19 cellular contexts compared by ENCODE assay signal in genomic region chr12:25256826-25257225, GRCh38. TPM values are rescaled to one million over a fixed set of nuclear protein-coding genes. Genes with fewer than 3 reads are reported as not detected.
DNase-seq lines count a peak whose midpoint lies in the region; ATAC-seq and TF ChIP-seq lines count a peak whose summit lies in the region.
"Had no signal": no experiment of that assay in that cellular context is flagged by ENCODE, and none has a peak within 500 bp of the region (broad histone marks: within the 10 kb centered on the region; RNA-seq: fewer than 3 reads in every experiment).

No MANE protein-coding gene starts in this region.

- no peak overlapping the region for H3K4me2 ChIP-seq in MM.1S (ENCODE audit: low read depth, low read length)
- H3K4me2 ChIP-seq: PC-9 had no signal

- no peak overlapping the region for H3K4me3 Mint-ChIP-seq in stimulated activated memory B cell treated with anti-CD40 and anti-IgM and Interleukin-4, amounts not matched to agents 10 μg/mL and 1 μg/mL and 100 μg/mL, for 72 hours
- no peak overlapping the region for H3K4me3 Mint-ChIP-seq in activated CD8-positive, alpha-beta T cell treated with anti-CD3 and anti-CD28 coated beads for 36 hours
- H3K4me3 Mint-ChIP-seq: activated B cell treated with CpG ODN at 0.5 μM for 24 hours had no signal

- peak overlapping the region; percentile 17 for H3K27ac Mint-ChIP-seq in stimulated activated memory B cell treated with anti-CD40 and anti-IgM and Interleukin-4, amounts not matched to agents 10 μg/mL and 1 μg/mL and 100 μg/mL, for 72 hours
- H3K27ac Mint-ChIP-seq in activated CD8-positive, alpha-beta T cell treated with anti-CD3 and anti-CD28 coated beads for 36 hours: no peak overlapping the region
- H3K27ac Mint-ChIP-seq: activated B cell treated with CpG ODN at 0.5 μM for 24 hours had no signal

- H3K4me1 Mint-ChIP-seq in stimulated activated memory B cell treated with anti-CD40 and anti-IgM and Interleukin-4, amounts not matched to agents 10 μg/mL and 1 μg/mL and 100 μg/mL, for 72 hours: peaks cover 19% of the 10 kb centered on the region
- H3K4me1 Mint-ChIP-seq in activated CD8-positive, alpha-beta T cell treated with anti-CD3 and anti-CD28 coated beads for 36 hours (ENCODE audit: low read depth): peaks cover 22% of the 10 kb centered on the region

- no peaks in the 10 kb centered on the region for H3K27me3 Mint-ChIP-seq in stimulated activated memory B cell treated with anti-CD40 and anti-IgM and Interleukin-4, amounts not matched to agents 10 μg/mL and 1 μg/mL and 100 μg/mL, for 72 hours
- no peaks in the 10 kb centered on the region for H3K27me3 Mint-ChIP-seq in activated CD8-positive, alpha-beta T cell treated with anti-CD3 and anti-CD28 coated beads for 36 hours
- H3K27me3 Mint-ChIP-seq: activated B cell treated with CpG ODN at 0.5 μM for 24 hours had no signal

- H3K9ac ChIP-seq in MM.1S (ENCODE audit: low read length): no peak overlapping the region
- H3K9ac ChIP-seq: GM23248 had no signal

- H3K36me3 ChIP-seq in HEK293 (ENCODE audit: control insufficient read depth in 2 of 2, insufficient read depth in 1 of 2, low read length in 2 of 2): no peaks in the 10 kb centered on the region
- H3K36me3 ChIP-seq in body of pancreas (replicated peaks in 1 of 2; ENCODE audit: insufficient read depth in 1 of 2, low read depth in 2 of 2): no peaks in the 10 kb centered on the region
- no peaks in the 10 kb centered on the region for H3K36me3 ChIP-seq in MM.1S (replicated peaks; ENCODE audit: insufficient read depth, low read length)

- peaks cover 3% of the 10 kb centered on the region for H3K9me3 Mint-ChIP-seq in stimulated activated memory B cell treated with anti-CD40 and anti-IgM and Interleukin-4, amounts not matched to agents 10 μg/mL and 1 μg/mL and 100 μg/mL, for 72 hours
- no peaks in the 10 kb centered on the region for H3K9me3 Mint-ChIP-seq in activated CD8-positive, alpha-beta T cell treated with anti-CD3 and anti-CD28 coated beads for 36 hours
- H3K9me3 Mint-ChIP-seq: activated B cell treated with CpG ODN at 0.5 μM for 24 hours had no signal

- H3K27ac ChIP-seq in HEK293 (ENCODE audit: extremely low read depth, low read depth, low read length) (no peak overlapping the region), body of pancreas (peak overlapping the region in 3 of 4 donors; percentile 48 to 61 (median 58)), MM.1S (ENCODE audit: low read length) (no peak overlapping the region)
- H3K27ac ChIP-seq: dorsolateral prefrontal cortex, GM23248, PC-9, testis had no signal

- POLR2A ChIA-PET in HEK293 (lab: Yijun Ruan, JAX): no interaction called here
- POLR2A ChIA-PET in activated CD8-positive, alpha-beta T cell treated with anti-CD3 and anti-CD28 coated beads for 36 hours (lab: Charles Lee): no interaction called here

- H2AFZ ChIP-seq in MM.1S (ENCODE audit: low read length): no peak overlapping the region
- H2AFZ ChIP-seq: GM23248, PC-9 had no signal

- CTCF ChIA-PET in HEK293 (lab: Yijun Ruan, JAX): interaction anchor here (1.1 to 2.2 kb wide), 2 partner anchors 15 to 45 kb away, joined by 3 to 7 read pairs; no protein-coding TSS in a partner anchor
- CTCF ChIA-PET in activated CD8-positive, alpha-beta T cell treated with anti-CD3 and anti-CD28 coated beads for 36 hours (lab: Charles Lee): no interaction called here

- ATAC-seq in body of pancreas (peak; percentile 71), left lobe of liver (peak; percentile 40), GM19324 (IDR thresholded peaks at IDR 0.05; ENCODE audit: low FRiP score, unreplicated experiment) (no peak)
- no peak for ATAC-seq in stimulated activated memory B cell treated with anti-CD40 and anti-IgM and Interleukin-4, amounts not matched to agents 10 μg/mL and 1 μg/mL and 100 μg/mL, for 72 hours
- ATAC-seq in activated CD8-positive, alpha-beta T cell treated with anti-CD3 and anti-CD28 coated beads for 36 hours: no peak

- no peak for TF ChIP-seq CTCF in HEK293 (tag by site-specific recombination; IDR thresholded peaks at IDR 0.05)
- TF ChIP-seq CTCF in body of pancreas (IDR thresholded peaks at IDR 0.05): no peak
- no peak for TF ChIP-seq CTCF in MM.1S (IDR thresholded peaks at IDR 0.05; ENCODE audit: low read length)
- no peak for TF ChIP-seq CTCF in activated CD8-positive, alpha-beta T cell treated with anti-CD3 and anti-CD28 coated beads for 36 hours (IDR thresholded peaks at IDR 0.05)

- no peaks in the 10 kb centered on the region for H3K79me2 ChIP-seq in MM.1S (ENCODE audit: low read length)

- H3K9me3 ChIP-seq in HEK293 (ENCODE audit: control insufficient read depth, insufficient read depth, low read depth, low read length): no peaks in the 10 kb centered on the region
- H3K9me3 ChIP-seq in body of pancreas: no peaks in the 10 kb centered on the region
- H3K9me3 ChIP-seq in MM.1S (replicated peaks; ENCODE audit: insufficient read depth, low read length): no peaks in the 10 kb centered on the region
- H3K9me3 ChIP-seq: testis had no signal

- 45 to 47% methylated on average over 3 of the region's 3 CpGs for WGBS in body of pancreas, 2 donors

- no peak for TF ChIP-seq POLR2A in body of pancreas (IDR thresholded peaks at IDR 0.05)

- H3K9me2 ChIP-seq in MM.1S (replicated peaks; ENCODE audit: insufficient read depth, low read length): no peaks in the 10 kb centered on the region

- H3K36me3 Mint-ChIP-seq in stimulated activated memory B cell treated with anti-CD40 and anti-IgM and Interleukin-4, amounts not matched to agents 10 μg/mL and 1 μg/mL and 100 μg/mL, for 72 hours: peaks cover 8% of the 10 kb centered on the region
- no peaks in the 10 kb centered on the region for H3K36me3 Mint-ChIP-seq in activated CD8-positive, alpha-beta T cell treated with anti-CD3 and anti-CD28 coated beads for 36 hours (ENCODE audit: low read depth)

- no peaks in the 10 kb centered on the region for H4K20me1 ChIP-seq in MM.1S (ENCODE audit: insufficient read depth, low read length)

- H3K27me3 ChIP-seq in body of pancreas (no peaks in the 10 kb centered on the region), MM.1S (replicated peaks; ENCODE audit: insufficient read depth, low read length) (no peaks in the 10 kb centered on the region)
- H3K27me3 ChIP-seq: dorsolateral prefrontal cortex, testis had no signal

- DNase-seq in body of pancreas (peak in 3 of 4 donors; percentile 14 to 45 (median 32)), left lobe of liver (ENCODE audit: low spot score) (no peak), MM.1S (no peak)
- DNase-seq in NK-92 treated with Interleukin-12 subunit alpha and Interleukin-12 subunit beta, amount 100 ng/mL, for 24 hours (lab: John Stamatoyannopoulos, UW): no peak
- no peak for DNase-seq in activated CD8-positive, alpha-beta T cell treated with anti-CD3 and anti-CD28 coated beads for 36 hours
- DNase-seq: activated B cell treated with CpG ODN at 0.5 μM for 24 hours; activated CD8-positive, alpha-beta memory T cell treated with anti-CD3 and anti-CD28 coated beads for 24 hours; dorsolateral prefrontal cortex; erythroblast; GM23248; NCI-H2107; NCI-H774; PC-9; stimulated activated CD4-positive, alpha-beta T cell treated with anti-CD3 and anti-CD28 coated beads, Interleukin-12 subunit alpha, Interleukin-12 subunit beta, amount 100 ng/mL, for 4 hours; T-helper 2 cell; testis had no signal

- peaks cover 1% of the 10 kb centered on the region; the same call in 1 of the 2 replicates for H3F3A ChIP-seq in MM.1S (ENCODE audit: insufficient read depth, low read length)

- intact Hi-C loops in body of pancreas (cut with DNase I): no loop called here
- intact Hi-C loops in activated CD8-positive, alpha-beta T cell treated with anti-CD3 and anti-CD28 coated beads for 36 hours (cut with micrococcal nuclease): no loop called here

- H3K4me3 ChIP-seq in HEK293 (ENCODE audit: low read depth, low read length): no peak overlapping the region
- no peak overlapping the region for H3K4me3 ChIP-seq in body of pancreas
- no peak overlapping the region for H3K4me3 ChIP-seq in MM.1S (ENCODE audit: low read length)
- H3K4me3 ChIP-seq: dorsolateral prefrontal cortex, GM23248, PC-9, testis had no signal

- peaks cover 2% of the 10 kb centered on the region; the same call in 1 of the 2 replicates for H3K4me1 ChIP-seq in HEK293 (ENCODE audit: control insufficient read depth, insufficient read depth, low read length)
- H3K4me1 ChIP-seq in body of pancreas: peaks cover 49% of the 10 kb centered on the region
- peaks cover 5% of the 10 kb centered on the region for H3K4me1 ChIP-seq in MM.1S (ENCODE audit: low read length)

TF ChIP-seq in HEK293, 187 proteins besides CTCF, POLR2A, EP300 and RAD21:
- TF ChIP-seq ZNF157 (tag by site-specific recombination; IDR thresholded peaks at IDR 0.05): no peak
- TF ChIP-seq FEZF1 (tag by site-specific recombination; IDR thresholded peaks at IDR 0.05): peak; percentile 78
- TF ChIP-seq, protein P1, sequence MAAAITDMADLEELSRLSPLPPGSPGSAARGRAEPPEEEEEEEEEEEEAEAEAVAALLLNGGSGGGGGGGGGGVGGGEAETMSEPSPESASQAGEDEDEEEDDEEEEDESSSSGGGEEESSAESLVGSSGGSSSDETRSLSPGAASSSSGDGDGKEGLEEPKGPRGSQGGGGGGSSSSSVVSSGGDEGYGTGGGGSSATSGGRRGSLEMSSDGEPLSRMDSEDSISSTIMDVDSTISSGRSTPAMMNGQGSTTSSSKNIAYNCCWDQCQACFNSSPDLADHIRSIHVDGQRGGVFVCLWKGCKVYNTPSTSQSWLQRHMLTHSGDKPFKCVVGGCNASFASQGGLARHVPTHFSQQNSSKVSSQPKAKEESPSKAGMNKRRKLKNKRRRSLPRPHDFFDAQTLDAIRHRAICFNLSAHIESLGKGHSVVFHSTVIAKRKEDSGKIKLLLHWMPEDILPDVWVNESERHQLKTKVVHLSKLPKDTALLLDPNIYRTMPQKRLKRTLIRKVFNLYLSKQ (tag by site-specific recombination; IDR thresholded peaks at IDR 0.05; ENCODE audit: borderline replicate concordance): no peak
TF ChIP-seq in HEK293: peak in this region for 1.

RNA-seq across cellular contexts. Expression of gene KRAS, which starts 6.1 kb away (rescaled TPM):
- total RNA-seq in body of pancreas (1 to 10 TPM; 5.9 to 8.3 TPM), left lobe of liver (10.2 TPM)
- total RNA-seq in activated CD8-positive, alpha-beta T cell treated with anti-CD3 and anti-CD28 coated beads for 36 hours: 10 to 100 TPM; 17.0 to 19.0 TPM

Comparison
In these comparisons a context has a peak if more than half of its experiments do, and no peak if none do; other contexts are left out.
1. H3K27ac ChIP-seq: peak in body of pancreas (3 of 4); none in HEK293 (single experiment) and MM.1S (single experiment).
2. ATAC-seq: peak in body of pancreas (single experiment) and left lobe of liver (single experiment); none in stimulated activated memory B cell treated with anti-CD40 and anti-IgM and Interleukin-4, amounts not matched to agents 10 μg/mL and 1 μg/mL and 100 μg/mL, for 72 hours (single experiment), activated CD8-positive, alpha-beta T cell treated with anti-CD3 and anti-CD28 coated beads for 36 hours (single experiment) and GM19324 (single experiment).
3. DNase-seq: peak in body of pancreas (3 of 4); none in left lobe of liver (single experiment), MM.1S (single experiment), NK-92 treated with Interleukin-12 subunit alpha and Interleukin-12 subunit beta, amount 100 ng/mL, for 24 hours (single experiment) and activated CD8-positive, alpha-beta T cell treated with anti-CD3 and anti-CD28 coated beads for 36 hours (single experiment).